Comparison of ENCODE assay signal across 1 cellular context in the genomic region with DNA sequence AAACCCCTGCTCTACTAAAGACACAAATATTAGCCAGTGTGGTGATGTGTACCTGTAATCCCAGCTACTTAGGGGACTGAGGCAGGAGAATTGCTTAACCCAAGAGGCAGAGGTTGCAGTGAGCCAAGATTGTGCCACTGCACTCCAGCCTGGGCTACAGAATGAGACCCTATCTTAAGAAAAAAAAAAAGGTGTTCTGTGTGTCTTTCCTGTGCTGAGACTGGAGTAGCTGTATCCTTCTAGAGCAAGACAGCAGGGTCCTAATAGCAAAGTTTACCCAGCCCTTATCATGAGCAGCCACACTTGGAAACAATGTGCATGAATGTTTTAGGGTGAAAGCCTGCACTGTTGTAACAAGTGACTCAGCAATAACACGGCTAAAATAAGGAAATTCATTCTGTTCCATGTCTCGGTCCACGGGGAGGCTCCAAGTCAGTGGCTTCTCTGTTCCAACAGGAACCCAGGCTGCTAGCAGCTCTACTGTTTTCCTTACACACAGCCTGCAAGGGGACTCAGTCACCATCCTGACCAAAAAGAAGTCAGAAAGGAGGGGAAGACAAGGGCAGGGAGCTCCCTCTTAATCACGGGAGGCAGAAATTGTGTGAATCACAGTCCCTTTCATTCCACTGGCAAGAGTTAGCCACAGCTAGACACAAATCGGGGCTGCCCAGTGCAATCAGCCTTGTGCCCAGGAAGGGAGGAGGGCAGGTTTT.
TF ChIP-seq lines count a peak whose summit lies in the region.

No MANE protein-coding gene starts in this region.

TF ChIP-seq in K562, 482 proteins besides CTCF, POLR2A, EP300 and RAD21 (continued from another document and continues in another):
- TF ChIP-seq, protein P1, sequence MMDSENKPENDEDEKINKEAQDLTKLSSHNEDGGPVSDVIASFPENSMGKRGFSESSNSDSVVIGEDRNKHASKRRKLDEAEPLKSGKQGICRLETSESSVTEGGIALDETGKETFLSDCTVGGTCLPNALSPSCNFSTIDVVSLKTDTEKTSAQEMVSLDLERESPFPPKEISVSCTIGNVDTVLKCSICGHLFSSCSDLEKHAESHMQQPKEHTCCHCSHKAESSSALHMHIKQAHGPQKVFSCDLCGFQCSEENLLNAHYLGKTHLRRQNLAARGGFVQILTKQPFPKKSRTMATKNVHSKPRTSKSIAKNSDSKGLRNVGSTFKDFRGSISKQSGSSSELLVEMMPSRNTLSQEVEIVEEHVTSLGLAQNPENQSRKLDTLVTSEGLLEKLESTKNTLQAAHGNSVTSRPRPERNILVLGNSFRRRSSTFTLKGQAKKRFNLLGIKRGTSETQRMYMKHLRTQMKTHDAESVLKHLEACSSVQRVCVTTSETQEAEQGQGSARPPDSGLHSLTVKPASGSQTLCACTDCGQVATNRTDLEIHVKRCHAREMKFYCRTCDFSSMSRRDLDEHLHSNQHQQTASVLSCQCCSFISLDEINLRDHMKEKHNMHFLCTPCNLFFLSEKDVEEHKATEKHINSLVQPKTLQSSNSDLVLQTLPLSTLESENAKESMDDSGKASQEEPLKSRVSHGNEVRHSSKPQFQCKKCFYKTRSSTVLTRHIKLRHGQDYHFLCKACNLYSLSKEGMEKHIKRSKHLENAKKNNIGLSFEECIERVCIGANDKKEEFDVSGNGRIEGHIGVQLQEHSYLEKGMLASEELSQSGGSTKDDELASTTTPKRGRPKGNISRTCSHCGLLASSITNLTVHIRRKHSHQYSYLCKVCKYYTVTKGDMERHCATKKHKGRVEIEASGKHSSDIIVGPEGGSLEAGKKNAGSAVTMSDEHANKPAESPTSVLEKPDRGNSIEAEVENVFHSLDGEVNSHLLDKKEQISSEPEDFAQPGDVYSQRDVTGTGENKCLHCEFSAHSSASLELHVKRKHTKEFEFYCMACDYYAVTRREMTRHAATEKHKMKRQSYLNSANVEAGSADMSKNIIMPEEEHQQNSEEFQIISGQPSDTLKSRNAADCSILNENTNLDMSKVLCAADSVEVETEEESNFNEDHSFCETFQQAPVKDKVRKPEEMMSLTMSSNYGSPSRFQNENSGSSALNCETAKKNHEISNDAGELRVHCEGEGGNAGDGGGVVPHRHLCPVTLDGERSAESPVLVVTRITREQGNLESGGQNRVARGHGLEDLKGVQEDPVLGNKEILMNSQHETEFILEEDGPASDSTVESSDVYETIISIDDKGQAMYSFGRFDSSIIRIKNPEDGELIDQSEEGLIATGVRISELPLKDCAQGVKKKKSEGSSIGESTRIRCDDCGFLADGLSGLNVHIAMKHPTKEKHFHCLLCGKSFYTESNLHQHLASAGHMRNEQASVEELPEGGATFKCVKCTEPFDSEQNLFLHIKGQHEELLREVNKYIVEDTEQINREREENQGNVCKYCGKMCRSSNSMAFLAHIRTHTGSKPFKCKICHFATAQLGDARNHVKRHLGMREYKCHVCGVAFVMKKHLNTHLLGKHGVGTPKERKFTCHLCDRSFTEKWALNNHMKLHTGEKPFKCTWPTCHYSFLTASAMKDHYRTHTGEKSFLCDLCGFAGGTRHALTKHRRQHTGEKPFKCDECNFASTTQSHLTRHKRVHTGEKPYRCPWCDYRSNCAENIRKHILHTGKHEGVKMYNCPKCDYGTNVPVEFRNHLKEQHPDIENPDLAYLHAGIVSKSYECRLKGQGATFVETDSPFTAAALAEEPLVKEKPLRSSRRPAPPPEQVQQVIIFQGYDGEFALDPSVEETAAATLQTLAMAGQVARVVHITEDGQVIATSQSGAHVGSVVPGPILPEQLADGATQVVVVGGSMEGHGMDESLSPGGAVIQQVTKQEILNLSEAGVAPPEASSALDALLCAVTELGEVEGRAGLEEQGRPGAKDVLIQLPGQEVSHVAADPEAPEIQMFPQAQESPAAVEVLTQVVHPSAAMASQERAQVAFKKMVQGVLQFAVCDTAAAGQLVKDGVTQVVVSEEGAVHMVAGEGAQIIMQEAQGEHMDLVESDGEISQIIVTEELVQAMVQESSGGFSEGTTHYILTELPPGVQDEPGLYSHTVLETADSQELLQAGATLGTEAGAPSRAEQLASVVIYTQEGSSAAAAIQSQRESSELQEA (IDR thresholded peaks at IDR 0.05; ENCODE audit: low read depth): no peak
- TF ChIP-seq SRSF7 (optimal IDR thresholded peaks at IDR 0.05; ENCODE audit: low read depth, low read length) (no peak), ZNF79 (CRISPR knock-in tag; IDR thresholded peaks at IDR 0.05; ENCODE audit: low read depth) (no peak), MTA2 (IDR thresholded peaks at IDR 0.05; ENCODE audit: low read depth) (peak; percentile 92), ZNF436 (CRISPR knock-in tag; IDR thresholded peaks at IDR 0.05) (no peak), NCOA2 (IDR thresholded peaks at IDR 0.05; ENCODE audit: partially characterized antibody in 2 of 2) (no peak), MYNN (IDR thresholded peaks at IDR 0.05) (peak; percentile 73; the same call in 1 of the 2 replicates), MYNN (CRISPR knock-in tag; IDR thresholded peaks at IDR 0.05) (no peak), ZEB2 (IDR thresholded peaks at IDR 0.05) (peak; percentile 78; the same call in 1 of the 2 replicates), NCOA1 (IDR thresholded peaks at IDR 0.05; ENCODE audit: low read depth) (peak; percentile 80; the same call in 1 of the 2 replicates), DPF2 (IDR thresholded peaks at IDR 0.05) (peak; percentile 99), DDX20 (tag; IDR thresholded peaks at IDR 0.05; ENCODE audit: low read depth) (no peak), MCM7 (IDR thresholded peaks at IDR 0.05) (no peak), FIP1L1 (IDR thresholded peaks at IDR 0.05; ENCODE audit: low read depth, low read length, poor library complexity, severe bottlenecking) (no peak), ZNF12 (CRISPR knock-in tag; IDR thresholded peaks at IDR 0.05) (no peak), BMI1 (IDR thresholded peaks at IDR 0.05; ENCODE audit: low read length) (no peak), CBX5 (IDR thresholded peaks at IDR 0.05; ENCODE audit: borderline replicate concordance, low read depth) (no peak), MTF1 (CRISPR knock-in tag; IDR thresholded peaks at IDR 0.05; ENCODE audit: borderline replicate concordance) (no peak), SREBF1 (IDR thresholded peaks at IDR 0.05; ENCODE audit: borderline replicate concordance, low read depth, low read length) (no peak), SMARCA5 (IDR thresholded peaks at IDR 0.05) (no peak), POLR3A (IDR thresholded peaks at IDR 0.05; ENCODE audit: borderline replicate concordance, extremely low read depth, insufficient read depth, insufficient read length) (no peak), ELF1 (tag; IDR thresholded peaks at IDR 0.05) (peak; percentile 60), HDGF (IDR thresholded peaks at IDR 0.05) (no peak), HMGN3 (IDR thresholded peaks at IDR 0.05; ENCODE audit: borderline replicate concordance, extremely low read depth, insufficient read length, low read depth, low read length) (peak; percentile 87), ZSCAN29 (IDR thresholded peaks at IDR 0.05) (no peak), HDAC1 (IDR thresholded peaks at IDR 0.05) (peak in 1 of 2 experiments; percentile 86; a peak in 1 of 4 replicates), SIN3A (IDR thresholded peaks at IDR 0.05; ENCODE audit: borderline replicate concordance in 2 of 2, control insufficient read depth in 1 of 2, low read depth in 2 of 2, low read length in 2 of 2) (no peak), ZNF224 (CRISPR knock-in tag; IDR thresholded peaks at IDR 0.05) (no peak), OTX1 (CRISPR knock-in tag; IDR thresholded peaks at IDR 0.05) (no peak), TARDBP (IDR thresholded peaks at IDR 0.05) (no peak; the same call in 1 of the 2 replicates), PCBP2 (IDR thresholded peaks at IDR 0.05; ENCODE audit: low read depth, low read length, poor library complexity, severe bottlenecking) (no peak), XRCC3 (IDR thresholded peaks at IDR 0.05) (no peak), GTF2F1 (IDR thresholded peaks at IDR 0.05; ENCODE audit: low read depth, low read length) (no peak), FOXA1 (IDR thresholded peaks at IDR 0.05; ENCODE audit: borderline replicate concordance) (peak; percentile 72; the same call in 1 of the 2 replicates), BHLHE40 (IDR thresholded peaks at IDR 0.05; ENCODE audit: low read length) (peak; percentile 73), FUS (optimal IDR thresholded peaks at IDR 0.05; ENCODE audit: low read depth, low read length) (no peak)
- TF ChIP-seq, protein P2, sequence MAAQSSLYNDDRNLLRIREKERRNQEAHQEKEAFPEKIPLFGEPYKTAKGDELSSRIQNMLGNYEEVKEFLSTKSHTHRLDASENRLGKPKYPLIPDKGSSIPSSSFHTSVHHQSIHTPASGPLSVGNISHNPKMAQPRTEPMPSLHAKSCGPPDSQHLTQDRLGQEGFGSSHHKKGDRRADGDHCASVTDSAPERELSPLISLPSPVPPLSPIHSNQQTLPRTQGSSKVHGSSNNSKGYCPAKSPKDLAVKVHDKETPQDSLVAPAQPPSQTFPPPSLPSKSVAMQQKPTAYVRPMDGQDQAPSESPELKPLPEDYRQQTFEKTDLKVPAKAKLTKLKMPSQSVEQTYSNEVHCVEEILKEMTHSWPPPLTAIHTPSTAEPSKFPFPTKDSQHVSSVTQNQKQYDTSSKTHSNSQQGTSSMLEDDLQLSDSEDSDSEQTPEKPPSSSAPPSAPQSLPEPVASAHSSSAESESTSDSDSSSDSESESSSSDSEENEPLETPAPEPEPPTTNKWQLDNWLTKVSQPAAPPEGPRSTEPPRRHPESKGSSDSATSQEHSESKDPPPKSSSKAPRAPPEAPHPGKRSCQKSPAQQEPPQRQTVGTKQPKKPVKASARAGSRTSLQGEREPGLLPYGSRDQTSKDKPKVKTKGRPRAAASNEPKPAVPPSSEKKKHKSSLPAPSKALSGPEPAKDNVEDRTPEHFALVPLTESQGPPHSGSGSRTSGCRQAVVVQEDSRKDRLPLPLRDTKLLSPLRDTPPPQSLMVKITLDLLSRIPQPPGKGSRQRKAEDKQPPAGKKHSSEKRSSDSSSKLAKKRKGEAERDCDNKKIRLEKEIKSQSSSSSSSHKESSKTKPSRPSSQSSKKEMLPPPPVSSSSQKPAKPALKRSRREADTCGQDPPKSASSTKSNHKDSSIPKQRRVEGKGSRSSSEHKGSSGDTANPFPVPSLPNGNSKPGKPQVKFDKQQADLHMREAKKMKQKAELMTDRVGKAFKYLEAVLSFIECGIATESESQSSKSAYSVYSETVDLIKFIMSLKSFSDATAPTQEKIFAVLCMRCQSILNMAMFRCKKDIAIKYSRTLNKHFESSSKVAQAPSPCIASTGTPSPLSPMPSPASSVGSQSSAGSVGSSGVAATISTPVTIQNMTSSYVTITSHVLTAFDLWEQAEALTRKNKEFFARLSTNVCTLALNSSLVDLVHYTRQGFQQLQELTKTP (IDR thresholded peaks at IDR 0.05; ENCODE audit: low read depth in 1 of 2, partially characterized antibody in 2 of 2): peak; percentile 35 to 75
- TF ChIP-seq, protein P3, sequence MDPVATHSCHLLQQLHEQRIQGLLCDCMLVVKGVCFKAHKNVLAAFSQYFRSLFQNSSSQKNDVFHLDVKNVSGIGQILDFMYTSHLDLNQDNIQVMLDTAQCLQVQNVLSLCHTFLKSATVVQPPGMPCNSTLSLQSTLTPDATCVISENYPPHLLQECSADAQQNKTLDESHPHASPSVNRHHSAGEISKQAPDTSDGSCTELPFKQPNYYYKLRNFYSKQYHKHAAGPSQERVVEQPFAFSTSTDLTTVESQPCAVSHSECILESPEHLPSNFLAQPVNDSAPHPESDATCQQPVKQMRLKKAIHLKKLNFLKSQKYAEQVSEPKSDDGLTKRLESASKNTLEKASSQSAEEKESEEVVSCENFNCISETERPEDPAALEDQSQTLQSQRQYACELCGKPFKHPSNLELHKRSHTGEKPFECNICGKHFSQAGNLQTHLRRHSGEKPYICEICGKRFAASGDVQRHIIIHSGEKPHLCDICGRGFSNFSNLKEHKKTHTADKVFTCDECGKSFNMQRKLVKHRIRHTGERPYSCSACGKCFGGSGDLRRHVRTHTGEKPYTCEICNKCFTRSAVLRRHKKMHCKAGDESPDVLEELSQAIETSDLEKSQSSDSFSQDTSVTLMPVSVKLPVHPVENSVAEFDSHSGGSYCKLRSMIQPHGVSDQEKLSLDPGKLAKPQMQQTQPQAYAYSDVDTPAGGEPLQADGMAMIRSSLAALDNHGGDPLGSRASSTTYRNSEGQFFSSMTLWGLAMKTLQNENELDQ (CRISPR knock-in tag; IDR thresholded peaks at IDR 0.05; ENCODE audit: borderline replicate concordance): no peak
- TF ChIP-seq, protein P4, sequence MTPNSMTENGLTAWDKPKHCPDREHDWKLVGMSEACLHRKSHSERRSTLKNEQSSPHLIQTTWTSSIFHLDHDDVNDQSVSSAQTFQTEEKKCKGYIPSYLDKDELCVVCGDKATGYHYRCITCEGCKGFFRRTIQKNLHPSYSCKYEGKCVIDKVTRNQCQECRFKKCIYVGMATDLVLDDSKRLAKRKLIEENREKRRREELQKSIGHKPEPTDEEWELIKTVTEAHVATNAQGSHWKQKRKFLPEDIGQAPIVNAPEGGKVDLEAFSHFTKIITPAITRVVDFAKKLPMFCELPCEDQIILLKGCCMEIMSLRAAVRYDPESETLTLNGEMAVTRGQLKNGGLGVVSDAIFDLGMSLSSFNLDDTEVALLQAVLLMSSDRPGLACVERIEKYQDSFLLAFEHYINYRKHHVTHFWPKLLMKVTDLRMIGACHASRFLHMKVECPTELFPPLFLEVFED (CRISPR knock-in tag; conservative IDR thresholded peaks at IDR 0.05): 0 out of 2 replicates have a peak, but pooled peaks have one; percentile 14
- TF ChIP-seq, protein P5, sequence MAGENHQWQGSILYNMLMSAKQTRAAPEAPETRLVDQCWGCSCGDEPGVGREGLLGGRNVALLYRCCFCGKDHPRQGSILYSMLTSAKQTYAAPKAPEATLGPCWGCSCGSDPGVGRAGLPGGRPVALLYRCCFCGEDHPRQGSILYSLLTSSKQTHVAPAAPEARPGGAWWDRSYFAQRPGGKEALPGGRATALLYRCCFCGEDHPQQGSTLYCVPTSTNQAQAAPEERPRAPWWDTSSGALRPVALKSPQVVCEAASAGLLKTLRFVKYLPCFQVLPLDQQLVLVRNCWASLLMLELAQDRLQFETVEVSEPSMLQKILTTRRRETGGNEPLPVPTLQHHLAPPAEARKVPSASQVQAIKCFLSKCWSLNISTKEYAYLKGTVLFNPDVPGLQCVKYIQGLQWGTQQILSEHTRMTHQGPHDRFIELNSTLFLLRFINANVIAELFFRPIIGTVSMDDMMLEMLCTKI (IDR thresholded peaks at IDR 0.05; ENCODE audit: partially characterized antibody): no peak
- TF ChIP-seq, protein P6, sequence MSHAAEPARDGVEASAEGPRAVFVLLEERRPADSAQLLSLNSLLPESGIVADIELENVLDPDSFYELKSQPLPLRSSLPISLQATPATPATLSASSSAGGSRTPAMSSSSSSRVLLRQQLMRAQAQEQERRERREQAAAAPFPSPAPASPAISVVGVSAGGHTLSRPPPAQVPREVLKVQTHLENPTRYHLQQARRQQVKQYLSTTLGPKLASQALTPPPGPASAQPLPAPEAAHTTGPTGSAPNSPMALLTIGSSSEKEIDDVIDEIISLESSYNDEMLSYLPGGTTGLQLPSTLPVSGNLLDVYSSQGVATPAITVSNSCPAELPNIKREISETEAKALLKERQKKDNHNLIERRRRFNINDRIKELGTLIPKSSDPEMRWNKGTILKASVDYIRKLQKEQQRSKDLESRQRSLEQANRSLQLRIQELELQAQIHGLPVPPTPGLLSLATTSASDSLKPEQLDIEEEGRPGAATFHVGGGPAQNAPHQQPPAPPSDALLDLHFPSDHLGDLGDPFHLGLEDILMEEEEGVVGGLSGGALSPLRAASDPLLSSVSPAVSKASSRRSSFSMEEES (CRISPR knock-in tag; IDR thresholded peaks at IDR 0.05): no peak
